ENCODE assay signal across 2 cellular contexts in the genomic region with DNA sequence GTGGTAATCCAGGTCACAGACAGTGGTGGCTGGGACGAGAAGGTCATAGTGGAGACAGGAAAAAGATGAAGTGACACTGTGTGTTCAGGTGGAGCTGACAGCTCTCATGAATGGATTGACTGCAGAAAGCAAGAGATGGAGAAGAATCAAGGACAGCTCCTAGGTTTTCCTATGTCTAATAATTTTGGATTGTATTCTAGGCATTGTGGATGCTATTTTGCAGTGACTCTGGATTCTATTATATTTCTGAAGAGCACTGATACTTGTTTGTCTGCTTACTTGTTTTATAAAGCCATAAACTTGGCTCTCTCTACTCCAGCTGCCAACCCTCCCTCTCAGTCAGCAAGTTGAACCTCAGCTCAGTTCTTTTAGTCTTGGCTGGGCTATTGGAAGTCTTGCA.
TF ChIP-seq lines count a peak whose summit lies in the region.

No MANE protein-coding gene starts in this region.

TF ChIP-seq in HepG2, 621 proteins besides CTCF, POLR2A, EP300 and RAD21:
- TF ChIP-seq, protein P1, sequence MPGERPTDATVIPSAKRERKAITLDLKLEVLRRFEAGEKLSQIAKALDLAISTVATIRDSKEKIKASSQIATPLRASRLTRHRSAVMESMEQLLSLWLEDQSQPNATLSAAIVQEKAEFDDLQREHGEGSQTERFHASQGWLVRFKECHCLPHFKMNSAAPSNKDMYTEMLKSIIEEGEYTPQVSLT (CRISPR knock-in tag; IDR thresholded peaks at IDR 0.05; ENCODE audit: borderline replicate concordance, low read depth) = no peak
- TF ChIP-seq ZNF75D (CRISPR knock-in tag; IDR thresholded peaks at IDR 0.05; ENCODE audit: borderline replicate concordance) = 0 out of 2 replicates have a peak, but pooled peaks have one; percentile 21
- TF ChIP-seq, protein P2, sequence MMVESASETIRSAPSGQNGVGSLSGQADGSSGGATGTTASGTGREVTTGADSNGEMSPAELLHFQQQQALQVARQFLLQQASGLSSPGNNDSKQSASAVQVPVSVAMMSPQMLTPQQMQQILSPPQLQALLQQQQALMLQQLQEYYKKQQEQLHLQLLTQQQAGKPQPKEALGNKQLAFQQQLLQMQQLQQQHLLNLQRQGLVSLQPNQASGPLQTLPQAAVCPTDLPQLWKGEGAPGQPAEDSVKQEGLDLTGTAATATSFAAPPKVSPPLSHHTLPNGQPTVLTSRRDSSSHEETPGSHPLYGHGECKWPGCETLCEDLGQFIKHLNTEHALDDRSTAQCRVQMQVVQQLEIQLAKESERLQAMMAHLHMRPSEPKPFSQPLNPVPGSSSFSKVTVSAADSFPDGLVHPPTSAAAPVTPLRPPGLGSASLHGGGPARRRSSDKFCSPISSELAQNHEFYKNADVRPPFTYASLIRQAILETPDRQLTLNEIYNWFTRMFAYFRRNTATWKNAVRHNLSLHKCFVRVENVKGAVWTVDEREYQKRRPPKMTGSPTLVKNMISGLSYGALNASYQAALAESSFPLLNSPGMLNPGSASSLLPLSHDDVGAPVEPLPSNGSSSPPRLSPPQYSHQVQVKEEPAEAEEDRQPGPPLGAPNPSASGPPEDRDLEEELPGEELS (CRISPR knock-in tag; IDR thresholded peaks at IDR 0.05) = no peak

TF ChIP-seq in HEK293, 187 proteins besides CTCF, POLR2A, EP300 and RAD21:
- TF ChIP-seq ZEB2 (tag by site-specific recombination; IDR thresholded peaks at IDR 0.05) (no peak), ZSCAN16 (tag by site-specific recombination; IDR thresholded peaks at IDR 0.05) (no peak), SETDB1 (IDR thresholded peaks at IDR 0.05; ENCODE audit: insufficient read length, low read length) (peak; percentile 36), ZNF707 (tag by site-specific recombination; IDR thresholded peaks at IDR 0.05) (no peak), ZNF26 (tag by site-specific recombination; IDR thresholded peaks at IDR 0.05) (peak; percentile 90), ZNF529 (tag by site-specific recombination; IDR thresholded peaks at IDR 0.05; ENCODE audit: insufficient replicate concordance) (no peak), EGR2 (tag by site-specific recombination; IDR thresholded peaks at IDR 0.05; ENCODE audit: low read depth) (no peak), ZNF248 (tag by site-specific recombination; IDR thresholded peaks at IDR 0.05) (no peak), ZNF501 (tag by site-specific recombination; IDR thresholded peaks at IDR 0.05) (no peak), ZNF184 (tag by site-specific recombination; IDR thresholded peaks at IDR 0.05) (no peak), ZNF791 (tag by site-specific recombination; IDR thresholded peaks at IDR 0.05) (no peak), ZNF645 (tag by site-specific recombination; IDR thresholded peaks at IDR 0.05) (no peak)
- TF ChIP-seq, protein P3, sequence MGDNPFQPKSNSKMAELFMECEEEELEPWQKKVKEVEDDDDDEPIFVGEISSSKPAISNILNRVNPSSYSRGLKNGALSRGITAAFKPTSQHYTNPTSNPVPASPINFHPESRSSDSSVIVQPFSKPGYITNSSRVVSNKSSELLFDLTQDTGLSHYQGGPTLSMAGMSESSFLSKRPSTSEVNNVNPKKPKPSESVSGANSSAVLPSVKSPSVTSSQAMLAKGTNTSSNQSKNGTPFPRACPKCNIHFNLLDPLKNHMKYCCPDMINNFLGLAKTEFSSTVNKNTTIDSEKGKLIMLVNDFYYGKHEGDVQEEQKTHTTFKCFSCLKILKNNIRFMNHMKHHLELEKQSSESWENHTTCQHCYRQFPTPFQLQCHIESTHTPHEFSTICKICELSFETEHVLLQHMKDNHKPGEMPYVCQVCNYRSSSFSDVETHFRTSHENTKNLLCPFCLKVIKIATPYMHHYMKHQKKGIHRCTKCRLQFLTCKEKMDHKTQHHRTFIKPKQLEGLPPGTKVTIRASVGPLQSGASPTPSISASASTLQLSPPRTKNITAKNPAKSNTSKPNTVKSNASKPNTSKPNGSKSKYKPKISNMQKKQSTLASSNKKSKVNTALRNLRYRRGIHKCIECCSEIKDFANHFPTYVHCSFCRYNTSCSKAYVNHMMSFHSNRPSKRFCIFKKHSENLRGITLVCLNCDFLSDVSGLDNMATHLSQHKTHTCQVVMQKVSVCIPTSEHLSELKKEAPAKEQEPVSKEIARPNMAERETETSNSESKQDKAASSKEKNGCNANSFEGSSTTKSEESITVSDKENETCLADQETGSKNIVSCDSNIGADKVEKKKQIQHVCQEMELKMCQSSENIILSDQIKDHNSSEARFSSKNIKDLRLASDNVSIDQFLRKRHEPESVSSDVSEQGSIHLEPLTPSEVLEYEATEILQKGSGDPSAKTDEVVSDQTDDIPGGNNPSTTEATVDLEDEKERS (tag by site-specific recombination; IDR thresholded peaks at IDR 0.05) = no peak
- TF ChIP-seq, protein P4, sequence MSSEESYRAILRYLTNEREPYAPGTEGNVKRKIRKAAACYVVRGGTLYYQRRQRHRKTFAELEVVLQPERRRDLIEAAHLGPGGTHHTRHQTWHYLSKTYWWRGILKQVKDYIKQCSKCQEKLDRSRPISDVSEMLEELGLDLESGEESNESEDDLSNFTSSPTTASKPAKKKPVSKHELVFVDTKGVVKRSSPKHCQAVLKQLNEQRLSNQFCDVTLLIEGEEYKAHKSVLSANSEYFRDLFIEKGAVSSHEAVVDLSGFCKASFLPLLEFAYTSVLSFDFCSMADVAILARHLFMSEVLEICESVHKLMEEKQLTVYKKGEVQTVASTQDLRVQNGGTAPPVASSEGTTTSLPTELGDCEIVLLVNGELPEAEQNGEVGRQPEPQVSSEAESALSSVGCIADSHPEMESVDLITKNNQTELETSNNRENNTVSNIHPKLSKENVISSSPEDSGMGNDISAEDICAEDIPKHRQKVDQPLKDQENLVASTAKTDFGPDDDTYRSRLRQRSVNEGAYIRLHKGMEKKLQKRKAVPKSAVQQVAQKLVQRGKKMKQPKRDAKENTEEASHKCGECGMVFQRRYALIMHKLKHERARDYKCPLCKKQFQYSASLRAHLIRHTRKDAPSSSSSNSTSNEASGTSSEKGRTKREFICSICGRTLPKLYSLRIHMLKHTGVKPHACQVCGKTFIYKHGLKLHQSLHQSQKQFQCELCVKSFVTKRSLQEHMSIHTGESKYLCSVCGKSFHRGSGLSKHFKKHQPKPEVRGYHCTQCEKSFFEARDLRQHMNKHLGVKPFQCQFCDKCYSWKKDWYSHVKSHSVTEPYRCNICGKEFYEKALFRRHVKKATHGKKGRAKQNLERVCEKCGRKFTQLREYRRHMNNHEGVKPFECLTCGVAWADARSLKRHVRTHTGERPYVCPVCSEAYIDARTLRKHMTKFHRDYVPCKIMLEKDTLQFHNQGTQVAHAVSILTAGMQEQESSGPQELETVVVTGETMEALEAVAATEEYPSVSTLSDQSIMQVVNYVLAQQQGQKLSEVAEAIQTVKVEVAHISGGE (tag by site-specific recombination; conservative IDR thresholded peaks at IDR 0.05; ENCODE audit: low read depth) = no peak
- TF ChIP-seq, protein P5, sequence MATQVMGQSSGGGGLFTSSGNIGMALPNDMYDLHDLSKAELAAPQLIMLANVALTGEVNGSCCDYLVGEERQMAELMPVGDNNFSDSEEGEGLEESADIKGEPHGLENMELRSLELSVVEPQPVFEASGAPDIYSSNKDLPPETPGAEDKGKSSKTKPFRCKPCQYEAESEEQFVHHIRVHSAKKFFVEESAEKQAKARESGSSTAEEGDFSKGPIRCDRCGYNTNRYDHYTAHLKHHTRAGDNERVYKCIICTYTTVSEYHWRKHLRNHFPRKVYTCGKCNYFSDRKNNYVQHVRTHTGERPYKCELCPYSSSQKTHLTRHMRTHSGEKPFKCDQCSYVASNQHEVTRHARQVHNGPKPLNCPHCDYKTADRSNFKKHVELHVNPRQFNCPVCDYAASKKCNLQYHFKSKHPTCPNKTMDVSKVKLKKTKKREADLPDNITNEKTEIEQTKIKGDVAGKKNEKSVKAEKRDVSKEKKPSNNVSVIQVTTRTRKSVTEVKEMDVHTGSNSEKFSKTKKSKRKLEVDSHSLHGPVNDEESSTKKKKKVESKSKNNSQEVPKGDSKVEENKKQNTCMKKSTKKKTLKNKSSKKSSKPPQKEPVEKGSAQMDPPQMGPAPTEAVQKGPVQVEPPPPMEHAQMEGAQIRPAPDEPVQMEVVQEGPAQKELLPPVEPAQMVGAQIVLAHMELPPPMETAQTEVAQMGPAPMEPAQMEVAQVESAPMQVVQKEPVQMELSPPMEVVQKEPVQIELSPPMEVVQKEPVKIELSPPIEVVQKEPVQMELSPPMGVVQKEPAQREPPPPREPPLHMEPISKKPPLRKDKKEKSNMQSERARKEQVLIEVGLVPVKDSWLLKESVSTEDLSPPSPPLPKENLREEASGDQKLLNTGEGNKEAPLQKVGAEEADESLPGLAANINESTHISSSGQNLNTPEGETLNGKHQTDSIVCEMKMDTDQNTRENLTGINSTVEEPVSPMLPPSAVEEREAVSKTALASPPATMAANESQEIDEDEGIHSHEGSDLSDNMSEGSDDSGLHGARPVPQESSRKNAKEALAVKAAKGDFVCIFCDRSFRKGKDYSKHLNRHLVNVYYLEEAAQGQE (tag by site-specific recombination; IDR thresholded peaks at IDR 0.05) = no peak
